ENCODE assay signal across 21 cellular contexts in genomic region chr13:104422668-104423067, GRCh38.
"Had no signal": no experiment of that assay in that cellular context is flagged by ENCODE, and none has a peak within 500 bp of the region (broad histone marks: within the 10 kb centered on the region; RNA-seq: fewer than 3 reads in every experiment).

No MANE protein-coding gene starts in this region.

- H3K36me3 ChIP-seq: adrenal gland, ascending aorta, brain microvascular endothelial cell, esophagus muscularis mucosa, neutrophil, ovary, prostate gland, right atrium auricular region, thyroid gland, upper lobe of right lung had no signal

- H3K9me3 ChIP-seq: adrenal gland, ascending aorta, esophagus muscularis mucosa, neutrophil, ovary, prostate gland, right atrium auricular region, thyroid gland, upper lobe of right lung had no signal

- DNase-seq: activated CD8-positive, alpha-beta memory T cell treated with anti-CD3 and anti-CD28 coated beads for 24 hours; activated CD8-positive, alpha-beta memory T cell treated with anti-CD3 and anti-CD28 coated beads, Interleukin-2, amount 50 U/mL, for 4 hours; activated naive CD4-positive, alpha-beta T cell; activated T-cell treated with anti-CD3 and anti-CD28 coated beads, Interleukin-2, amount 50 U/mL, for 4 hours; adrenal gland; brain microvascular endothelial cell; central memory CD4-positive, alpha-beta T cell; effector memory CD4-positive, alpha-beta T cell; hippocampal formation; ovary; stimulated activated CD4-positive, alpha-beta T cell treated with anti-CD3 and anti-CD28 coated beads, Interleukin-12 subunit alpha, Interleukin-12 subunit beta, amount 100 ng/mL, for 4 hours; substantia nigra; T1000; thyroid gland; upper lobe of right lung had no signal

- H3K4me1 ChIP-seq: adrenal gland, ascending aorta, esophagus muscularis mucosa, prostate gland, right atrium auricular region, thyroid gland, upper lobe of right lung had no signal

- ATAC-seq: activated T-cell treated with anti-CD3 and anti-CD28 coated beads, Interleukin-2, amount 50 U/mL, for 4 hours; upper lobe of right lung; WTC11 had no signal

- H3K4me3 ChIP-seq: adrenal gland, ascending aorta, esophagus muscularis mucosa, ovary, prostate gland, right atrium auricular region, thyroid gland, upper lobe of right lung had no signal

- H3K27ac ChIP-seq: adrenal gland, ascending aorta, brain microvascular endothelial cell, esophagus muscularis mucosa, neutrophil, ovary, prostate gland, right atrium auricular region, thyroid gland, upper lobe of right lung had no signal

- H3K27me3 ChIP-seq: adrenal gland, ascending aorta, brain microvascular endothelial cell, esophagus muscularis mucosa, neutrophil, ovary, right atrium auricular region, thyroid gland, upper lobe of right lung had no signal
